In the genomic region with DNA sequence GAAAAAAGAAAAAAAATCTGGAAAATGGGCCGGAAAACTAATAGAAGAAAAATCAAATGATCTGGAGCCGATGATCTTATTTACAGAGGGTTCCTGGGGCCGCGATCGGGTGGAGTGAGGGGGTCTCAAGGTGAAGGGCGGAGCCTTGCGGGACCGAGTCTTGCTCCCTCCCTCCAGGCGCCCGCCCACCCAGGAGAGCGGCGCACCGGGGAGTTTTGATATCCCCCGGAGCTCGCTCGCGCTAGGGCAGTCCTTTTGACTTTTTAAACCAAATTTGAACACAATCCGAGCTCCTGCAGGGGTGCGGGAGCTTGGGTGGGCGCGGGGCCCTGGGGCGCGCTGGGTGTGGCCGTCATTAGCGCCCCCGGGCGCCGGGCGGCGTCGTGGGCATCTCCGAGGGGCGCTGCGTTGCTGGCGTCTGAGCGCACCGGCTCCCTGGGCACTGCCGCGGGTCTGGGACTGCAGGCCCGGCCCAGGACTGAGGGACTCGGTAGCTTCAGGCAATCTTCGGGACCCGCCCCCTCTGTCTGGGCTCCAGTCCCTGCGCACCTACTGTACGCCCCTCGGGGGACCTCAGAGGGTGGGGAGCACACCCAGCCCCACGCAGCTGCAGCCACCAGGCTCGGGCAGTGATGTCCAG, we compare ENCODE assay signal across 8 cellular contexts. TPM values are rescaled to one million over a fixed set of nuclear protein-coding genes. Genes with fewer than 3 reads are reported as not detected.
DNase-seq lines count a peak whose midpoint lies in the region; ATAC-seq lines count a peak whose summit lies in the region.
"Had no signal": no experiment of that assay in that cellular context is flagged by ENCODE, and none has a peak within 500 bp of the region (broad histone marks: within the 10 kb centered on the region; RNA-seq: fewer than 3 reads in every experiment).

No MANE protein-coding gene starts in this region.

- ATAC-seq in activated T-helper 17 cell treated with anti-CD3 and anti-CD28 coated beads, Interleukin-2, amount 50 U/mL, for 72 hours (replicated peaks): peak; percentile 19
- peak; percentile 47 for ATAC-seq in esophagus mucosa
- no peak for ATAC-seq in GM19455 (IDR thresholded peaks at IDR 0.05; ENCODE audit: unreplicated experiment)

- H3K27ac ChIP-seq in mesendoderm (ENCODE audit: low read depth, low read length) (no peak overlapping the region), substantia nigra (ENCODE audit: low read depth, low read length, poor library complexity, severe bottlenecking) (peak overlapping the region; percentile 63)

- H2AK5ac ChIP-seq in mesendoderm (ENCODE audit: low read length): no peak overlapping the region

- H3K79me2 ChIP-seq in mesendoderm (ENCODE audit: control insufficient read depth, insufficient read depth, low read length): no peaks in the 10 kb centered on the region

- no peak overlapping the region for H3K56ac ChIP-seq in mesendoderm (ENCODE audit: low read length)

- no peak overlapping the region for H2BK15ac ChIP-seq in mesendoderm (replicated peaks; ENCODE audit: low read depth)

- peaks cover 10% of the 10 kb centered on the region for H3K4me1 Mint-ChIP-seq in activated T-helper 17 cell treated with anti-CD3 and anti-CD28 coated beads, Interleukin-2, amount 50 U/mL, for 72 hours

- no peak for DNase-seq in mesendoderm
- peak in 7 of 49 donors; percentile 4 to 38 (median 11) for DNase-seq in substantia nigra (lab: John Stamatoyannopoulos, UW)
- no peak for DNase-seq in NCI-H774 (lab: John Stamatoyannopoulos, UW)
- DNase-seq in Ammon's horn (ENCODE audit: low spot score): no peak
- DNase-seq: NCI-H2029 had no signal

- peak overlapping the region; percentile 72 for H3K27ac Mint-ChIP-seq in activated T-helper 17 cell treated with anti-CD3 and anti-CD28 coated beads, Interleukin-2, amount 50 U/mL, for 72 hours

- H2BK5ac ChIP-seq in mesendoderm (ENCODE audit: low read length): no peak overlapping the region

- no peaks in the 10 kb centered on the region for H3K27me3 ChIP-seq in mesendoderm (ENCODE audit: insufficient read depth, low read length, poor library complexity)

- H3K4ac ChIP-seq in mesendoderm (ENCODE audit: low read depth, low read length): no peak overlapping the region

- H3K4me1 ChIP-seq in mesendoderm (ENCODE audit: control insufficient read depth, low read depth, low read length): peaks cover 3% of the 10 kb centered on the region

- no peak overlapping the region for H4K8ac ChIP-seq in mesendoderm (ENCODE audit: low read depth, low read length)

- no peak overlapping the region for H3K9ac ChIP-seq in mesendoderm (ENCODE audit: low read length)

- H3K36me3 Mint-ChIP-seq in activated T-helper 17 cell treated with anti-CD3 and anti-CD28 coated beads, Interleukin-2, amount 50 U/mL, for 72 hours (ENCODE audit: low read depth): peaks cover 37% of the 10 kb centered on the region

- H3K9me3 Mint-ChIP-seq in activated T-helper 17 cell treated with anti-CD3 and anti-CD28 coated beads, Interleukin-2, amount 50 U/mL, for 72 hours: no peaks in the 10 kb centered on the region

- peak overlapping the region; percentile 75 for H3K4me3 Mint-ChIP-seq in activated T-helper 17 cell treated with anti-CD3 and anti-CD28 coated beads, Interleukin-2, amount 50 U/mL, for 72 hours

- H3K27me3 Mint-ChIP-seq in activated T-helper 17 cell treated with anti-CD3 and anti-CD28 coated beads, Interleukin-2, amount 50 U/mL, for 72 hours: no peaks in the 10 kb centered on the region

- peak overlapping the region; percentile 46 for H3K18ac ChIP-seq in mesendoderm (ENCODE audit: low read length)

- H3K23ac ChIP-seq in mesendoderm (ENCODE audit: low read length): no peak overlapping the region

- H4K5ac ChIP-seq in mesendoderm (ENCODE audit: low read length): no peak overlapping the region

- H3K36me3 ChIP-seq in mesendoderm (ENCODE audit: control insufficient read depth, insufficient read depth, low read length): no peaks in the 10 kb centered on the region

- H3K4me3 ChIP-seq in mesendoderm (ENCODE audit: low read length): no peak overlapping the region

- H2BK120ac ChIP-seq in mesendoderm (ENCODE audit: low read depth, low read length): peak overlapping the region; percentile 12

- WGBS in mesendoderm (ENCODE audit: extremely low coverage, insufficient coverage, low lambda C conversion rate): no CpG with 5 or more reads among the region's 48 CpGs

- no peaks in the 10 kb centered on the region for H3K79me1 ChIP-seq in mesendoderm (ENCODE audit: low read length)

- no peak overlapping the region for H3K4me2 ChIP-seq in mesendoderm (ENCODE audit: low read length)

RNA-seq across cellular contexts. Expression of a gene that starts 10.9 kb away (rescaled TPM):
- total RNA-seq in activated T-helper 17 cell treated with anti-CD3 and anti-CD28 coated beads, Interleukin-2, amount 50 U/mL, for 72 hours: 100 to 1,000 TPM; 173 to 375 TPM
- 27.2 TPM for total RNA-seq in esophagus mucosa
- polyA plus RNA-seq in mesendoderm (2013, experiment 1 of 2): 0.37 TPM
- 0.39 TPM for polyA plus RNA-seq in mesendoderm (2013, experiment 2 of 2)
